In genomic region chr3:22276351-22276750, GRCh38 we compare ENCODE assay signal across 29 cellular contexts.
"Had no signal": no experiment of that assay in that cellular context is flagged by ENCODE, and none has a peak within 500 bp of the region (broad histone marks: within the 10 kb centered on the region; RNA-seq: fewer than 3 reads in every experiment).

No MANE protein-coding gene starts in this region.

- H3K4me1 ChIP-seq: stomach, suprapubic skin, testis, thyroid gland, tibial artery, tibial nerve, transverse colon, upper lobe of left lung, upper lobe of right lung, uterus, vagina had no signal

- DNase-seq: stimulated activated CD4-positive, alpha-beta T cell treated with anti-CD3 and anti-CD28 coated beads, Interleukin-2, amount 100 ng/mL, for 48 hours; stimulated activated CD4-positive, alpha-beta T cell treated with anti-CD3 and anti-CD28 coated beads, Interleukin-4, amount 100 ng/mL, for 1 hour; stimulated activated CD4-positive, alpha-beta T cell treated with anti-CD3 and anti-CD28 coated beads, Interleukin-4, amount 100 ng/mL, for 24 hours; stimulated activated CD4-positive, alpha-beta T cell treated with anti-CD3 and anti-CD28 coated beads, Interleukin-4, amount 100 ng/mL, for 4 hours; stimulated activated CD8-positive, alpha-beta memory T cell treated with anti-CD3 and anti-CD28 coated beads, Interleukin-4, amount 100 ng/mL, for 48 hours; stimulated activated naive B cell treated with anti-CD40 and anti-IgM and Interleukin-4, amounts not matched to agents 10 μg/mL and 1 μg/mL and 100 μg/mL, for 72 hours; stimulated activated naive CD4-positive, alpha-beta T cell; stimulated activated naive CD4-positive, alpha-beta T cell treated with Interleukin-2 at 50 U/mL for 16 hours; stimulated activated naive CD8-positive, alpha-beta T cell treated with anti-CD3 and anti-CD28 coated beads, Interleukin-15, amount 100 ng/mL, for 72 hours; stimulated activated naive CD8-positive, alpha-beta T cell treated with anti-CD3 and anti-CD28 coated beads, Interleukin-15, Interleukin-2, amounts not matched to agents 100 U/mL and 50 U/mL, for 24 hours; stomach; substantia nigra; testis; thyroid gland; tibial artery; transverse colon; trophoblast cell; upper lobe of left lung; upper lobe of right lung; uterus had no signal

- H3K27ac ChIP-seq: stomach, suprapubic skin, testis, thoracic aorta, thyroid gland, tibial artery, tibial nerve, transverse colon, upper lobe of left lung, upper lobe of right lung, uterus, vagina had no signal

- H3K4me1 Mint-ChIP-seq: stimulated activated effector memory CD8-positive, alpha-beta T cell treated with anti-CD3 and anti-CD28 coated beads, Interleukin-12 subunit alpha, Interleukin-12 subunit beta, amount 100 ng/mL, for 72 hours; stimulated activated memory B cell treated with anti-CD40 and anti-IgM and Interleukin-4, amounts not matched to agents 10 μg/mL and 1 μg/mL and 100 μg/mL, for 72 hours; stimulated activated naive B cell treated with anti-CD40 and anti-IgM and Interleukin-4, amounts not matched to agents 10 μg/mL and 1 μg/mL and 100 μg/mL, for 72 hours; stimulated activated naive CD8-positive, alpha-beta T cell treated with anti-CD3 and anti-CD28 coated beads, Interleukin-15, amount 100 ng/mL, for 72 hours had no signal

- H3K36me3 Mint-ChIP-seq: stimulated activated effector memory CD8-positive, alpha-beta T cell treated with anti-CD3 and anti-CD28 coated beads, Interleukin-12 subunit alpha, Interleukin-12 subunit beta, amount 100 ng/mL, for 72 hours; stimulated activated memory B cell treated with anti-CD40 and anti-IgM and Interleukin-4, amounts not matched to agents 10 μg/mL and 1 μg/mL and 100 μg/mL, for 72 hours; stimulated activated naive B cell treated with anti-CD40 and anti-IgM and Interleukin-4, amounts not matched to agents 10 μg/mL and 1 μg/mL and 100 μg/mL, for 72 hours; type B pancreatic cell had no signal

- H3K36me3 ChIP-seq: stomach, suprapubic skin, thoracic aorta, thyroid gland, tibial artery, tibial nerve, transverse colon, upper lobe of left lung, upper lobe of right lung, uterus, vagina had no signal

- H3K27me3 Mint-ChIP-seq: stimulated activated memory B cell treated with anti-CD40 and anti-IgM and Interleukin-4, amounts not matched to agents 10 μg/mL and 1 μg/mL and 100 μg/mL, for 72 hours; stimulated activated naive B cell treated with anti-CD40 and anti-IgM and Interleukin-4, amounts not matched to agents 10 μg/mL and 1 μg/mL and 100 μg/mL, for 72 hours; stimulated activated naive CD8-positive, alpha-beta T cell treated with anti-CD3 and anti-CD28 coated beads, Interleukin-15, amount 100 ng/mL, for 72 hours; stimulated activated naive CD8-positive, alpha-beta T cell treated with anti-CD3 and anti-CD28 coated beads, Interleukin-15, Interleukin-2, amounts not matched to agents 100 ng/mL and 50 ng/mL, for 24 hours; type B pancreatic cell had no signal

- H3K27ac Mint-ChIP-seq: stimulated activated effector memory CD8-positive, alpha-beta T cell treated with anti-CD3 and anti-CD28 coated beads, Interleukin-12 subunit alpha, Interleukin-12 subunit beta, amount 100 ng/mL, for 72 hours; stimulated activated memory B cell treated with anti-CD40 and anti-IgM and Interleukin-4, amounts not matched to agents 10 μg/mL and 1 μg/mL and 100 μg/mL, for 72 hours; stimulated activated naive B cell treated with anti-CD40 and anti-IgM and Interleukin-4, amounts not matched to agents 10 μg/mL and 1 μg/mL and 100 μg/mL, for 72 hours; stimulated activated naive CD8-positive, alpha-beta T cell treated with anti-CD3 and anti-CD28 coated beads, Interleukin-15, amount 100 ng/mL, for 72 hours; stimulated activated naive CD8-positive, alpha-beta T cell treated with anti-CD3 and anti-CD28 coated beads, Interleukin-15, Interleukin-2, amounts not matched to agents 100 ng/mL and 50 ng/mL, for 24 hours; type B pancreatic cell had no signal

- FAIRE-seq: urothelium cell line had no signal

- ATAC-seq: stimulated activated effector memory CD8-positive, alpha-beta T cell treated with anti-CD3 and anti-CD28 coated beads, Interleukin-12 subunit alpha, Interleukin-12 subunit beta, amount 100 ng/mL, for 72 hours; stimulated activated memory B cell treated with anti-CD40 and anti-IgM and Interleukin-4, amounts not matched to agents 10 μg/mL and 1 μg/mL and 100 μg/mL, for 72 hours; stimulated activated naive B cell treated with anti-CD40 and anti-IgM and Interleukin-4, amounts not matched to agents 10 μg/mL and 1 μg/mL and 100 μg/mL, for 72 hours; stimulated activated naive CD8-positive, alpha-beta T cell treated with anti-CD3 and anti-CD28 coated beads, Interleukin-15, amount 100 ng/mL, for 72 hours; stimulated activated naive CD8-positive, alpha-beta T cell treated with anti-CD3 and anti-CD28 coated beads, Interleukin-15, Interleukin-2, amounts not matched to agents 100 U/mL and 50 U/mL, for 24 hours; upper lobe of right lung had no signal

- H3K4me3 Mint-ChIP-seq: stimulated activated effector memory CD8-positive, alpha-beta T cell treated with anti-CD3 and anti-CD28 coated beads, Interleukin-12 subunit alpha, Interleukin-12 subunit beta, amount 100 ng/mL, for 72 hours; stimulated activated memory B cell treated with anti-CD40 and anti-IgM and Interleukin-4, amounts not matched to agents 10 μg/mL and 1 μg/mL and 100 μg/mL, for 72 hours; stimulated activated naive B cell treated with anti-CD40 and anti-IgM and Interleukin-4, amounts not matched to agents 10 μg/mL and 1 μg/mL and 100 μg/mL, for 72 hours; stimulated activated naive CD8-positive, alpha-beta T cell treated with anti-CD3 and anti-CD28 coated beads, Interleukin-15, amount 100 ng/mL, for 72 hours; stimulated activated naive CD8-positive, alpha-beta T cell treated with anti-CD3 and anti-CD28 coated beads, Interleukin-15, Interleukin-2, amounts not matched to agents 100 ng/mL and 50 ng/mL, for 24 hours; type B pancreatic cell had no signal

- H3K9me3 ChIP-seq: stomach, suprapubic skin, testis, thoracic aorta, thyroid gland, tibial artery, tibial nerve, transverse colon, upper lobe of left lung, upper lobe of right lung, uterus, vagina had no signal

- H3K4me3 ChIP-seq: stomach, suprapubic skin, testis, thoracic aorta, thyroid gland, tibial artery, tibial nerve, transverse colon, upper lobe of left lung, upper lobe of right lung, uterus, vagina had no signal

- H3K9me3 Mint-ChIP-seq: stimulated activated memory B cell treated with anti-CD40 and anti-IgM and Interleukin-4, amounts not matched to agents 10 μg/mL and 1 μg/mL and 100 μg/mL, for 72 hours; stimulated activated naive CD8-positive, alpha-beta T cell treated with anti-CD3 and anti-CD28 coated beads, Interleukin-15, amount 100 ng/mL, for 72 hours; stimulated activated naive CD8-positive, alpha-beta T cell treated with anti-CD3 and anti-CD28 coated beads, Interleukin-15, Interleukin-2, amounts not matched to agents 100 ng/mL and 50 ng/mL, for 24 hours; type B pancreatic cell had no signal

- H3K27me3 ChIP-seq: stomach, suprapubic skin, testis, thyroid gland, tibial artery, tibial nerve, transverse colon, upper lobe of left lung, upper lobe of right lung, uterus, vagina had no signal
